ENCODE assay signal across 1 cellular context in the genomic region with DNA sequence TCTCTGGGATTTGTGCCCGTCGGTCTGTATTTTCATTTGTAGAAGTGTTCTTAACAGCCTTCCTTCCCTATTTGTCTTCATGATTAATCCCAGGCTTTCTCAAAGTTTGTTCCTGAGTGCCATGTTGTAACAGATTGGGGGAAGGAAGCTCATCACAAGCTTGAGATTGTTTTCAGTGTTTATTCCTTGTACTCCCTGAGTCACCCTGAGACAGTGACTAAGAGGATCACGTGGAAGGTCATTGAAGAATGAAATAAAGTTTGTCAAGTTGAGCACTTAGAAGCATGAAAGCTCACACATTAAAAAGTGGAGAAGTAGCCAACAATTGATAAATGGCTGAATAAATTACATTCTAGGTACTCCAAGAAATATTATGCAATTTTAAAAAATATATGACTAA.
TF ChIP-seq lines count a peak whose summit lies in the region.

No MANE protein-coding gene starts in this region.

TF ChIP-seq in WTC11, 78 proteins besides CTCF, POLR2A, EP300 and RAD21 (continued from another document):
- TF ChIP-seq, protein P1, sequence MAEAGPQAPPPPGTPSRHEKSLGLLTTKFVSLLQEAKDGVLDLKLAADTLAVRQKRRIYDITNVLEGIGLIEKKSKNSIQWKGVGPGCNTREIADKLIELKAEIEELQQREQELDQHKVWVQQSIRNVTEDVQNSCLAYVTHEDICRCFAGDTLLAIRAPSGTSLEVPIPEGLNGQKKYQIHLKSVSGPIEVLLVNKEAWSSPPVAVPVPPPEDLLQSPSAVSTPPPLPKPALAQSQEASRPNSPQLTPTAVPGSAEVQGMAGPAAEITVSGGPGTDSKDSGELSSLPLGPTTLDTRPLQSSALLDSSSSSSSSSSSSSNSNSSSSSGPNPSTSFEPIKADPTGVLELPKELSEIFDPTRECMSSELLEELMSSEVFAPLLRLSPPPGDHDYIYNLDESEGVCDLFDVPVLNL (CRISPR knock-in tag; IDR thresholded peaks at IDR 0.05; ENCODE audit: borderline replicate concordance, low read depth), result no peak
TF ChIP-seq in WTC11: peak in this region for 0.
